33 cellular contexts compared by ENCODE assay signal in genomic region chr1:43956234-43956633, GRCh38. TPM values are rescaled to one million over a fixed set of nuclear protein-coding genes. Genes with fewer than 3 reads are reported as not detected.
"Had no signal": no experiment of that assay in that cellular context is flagged by ENCODE, and none has a peak within 500 bp of the region (broad histone marks: within the 10 kb centered on the region; RNA-seq: fewer than 3 reads in every experiment).

No MANE protein-coding gene starts in this region.

- H3K27ac Mint-ChIP-seq: activated B cell treated with CpG ODN at 0.5 μM for 24 hours; activated CD8-positive, alpha-beta T cell treated with anti-CD3 and anti-CD28 coated beads for 36 hours; activated naive CD8-positive, alpha-beta T cell; endodermal cell; T-helper 17 cell; T-helper 2 cell treated with Interferon-gamma antibody and Interleukin-4, amounts not matched to agents 5 μg/mL and 100 μg/mL, for 36 hours had no signal

- H3K27me3 ChIP-seq: ascending aorta, breast epithelium, cardiac muscle cell, colonic mucosa had no signal

- H3K4me1 Mint-ChIP-seq: activated T-helper 17 cell treated with anti-CD3 and anti-CD28 coated beads, Interleukin-2, amount 50 U/mL, for 72 hours had no signal

- H3K27ac ChIP-seq: ascending aorta, breast epithelium, cardiac muscle cell, colonic mucosa, WERI-Rb-1 had no signal

- DNase-seq: activated B cell treated with CpG ODN at 0.5 μM for 24 hours; activated CD4-positive, alpha-beta T cell treated with anti-CD3 and anti-CD28 coated beads for 48 hours; activated CD4-positive, alpha-beta T cell treated with anti-CD3 and anti-CD28 coated beads, Interleukin-2, amount 50 U/mL, for 1 hour; activated CD4-positive, alpha-beta T cell treated with anti-CD3 and anti-CD28 coated beads, Interleukin-2, amount 50 U/mL, for 48 hours; activated CD8-positive, alpha-beta memory T cell treated with anti-CD3 and anti-CD28 coated beads for 24 hours; activated CD8-positive, alpha-beta T cell treated with anti-CD3 and anti-CD28 coated beads for 36 hours; activated effector memory CD4-positive, alpha-beta T cell treated with Interleukin-2 at 50 U/mL for 16 hours; activated gamma-delta T cell treated with Interleukin-2 at 50 U/mL for 16 hours; activated naive CD4-positive, alpha-beta T cell treated with anti-CD3 and anti-CD28 coated beads, Interleukin-2, amount 50 U/mL, for 16 hours; activated naive CD4-positive, alpha-beta T cell treated with Interleukin-2 at 50 U/mL for 16 hours; activated T-cell treated with anti-CD3 and anti-CD28 coated beads, Interleukin-2, amount 50 U/mL, for 4 hours; amniotic stem cell; colonic mucosa; effector memory CD4-positive, alpha-beta T cell; endodermal cell; foreskin fibroblast; head of caudate nucleus; T-helper 1 cell; T-helper 17 cell; T1000; WERI-Rb-1 had no signal

- H3K27me3 Mint-ChIP-seq: activated B cell treated with CpG ODN at 0.5 μM for 24 hours; activated CD8-positive, alpha-beta T cell treated with anti-CD3 and anti-CD28 coated beads for 36 hours; activated naive CD8-positive, alpha-beta T cell; activated T-helper 17 cell treated with anti-CD3 and anti-CD28 coated beads, Interleukin-2, amount 50 U/mL, for 72 hours; central memory CD8-positive, alpha-beta T cell; T-helper 17 cell had no signal

- FAIRE-seq: frontal cortex had no signal

- H3K9me3 Mint-ChIP-seq: activated B cell treated with CpG ODN at 0.5 μM for 24 hours; activated CD8-positive, alpha-beta T cell treated with anti-CD3 and anti-CD28 coated beads for 36 hours; activated T-cell treated with anti-CD3 and anti-CD28 coated beads, Interleukin-2, amount 50 U/mL, for 4 hours; activated T-helper 17 cell treated with anti-CD3 and anti-CD28 coated beads, Interleukin-2, amount 50 U/mL, for 72 hours; brain; central memory CD8-positive, alpha-beta T cell; endodermal cell; T-helper 2 cell treated with Interferon-gamma antibody and Interleukin-4, amounts not matched to agents 5 μg/mL and 100 μg/mL, for 36 hours had no signal

- H3K4me3 Mint-ChIP-seq: activated B cell treated with CpG ODN at 0.5 μM for 24 hours; activated CD8-positive, alpha-beta T cell treated with anti-CD3 and anti-CD28 coated beads for 36 hours; activated naive CD8-positive, alpha-beta T cell; activated T-cell treated with anti-CD3 and anti-CD28 coated beads, Interleukin-2, amount 50 U/mL, for 4 hours; activated T-helper 17 cell treated with anti-CD3 and anti-CD28 coated beads, Interleukin-2, amount 50 U/mL, for 72 hours; brain; central memory CD8-positive, alpha-beta T cell; endodermal cell; T-helper 17 cell; T-helper 2 cell treated with Interferon-gamma antibody and Interleukin-4, amounts not matched to agents 5 μg/mL and 100 μg/mL, for 36 hours had no signal

- ATAC-seq: activated CD4-positive, CD25-positive, alpha-beta regulatory T cell treated with anti-CD3 and anti-CD28 coated beads, Interleukin-2, amount 50 U/mL, for 24 hours; activated CD8-positive, alpha-beta T cell treated with anti-CD3 and anti-CD28 coated beads for 36 hours; activated T-cell treated with anti-CD3 and anti-CD28 coated beads, Interleukin-2, amount 50 U/mL, for 4 hours; activated T-helper 17 cell treated with anti-CD3 and anti-CD28 coated beads, Interleukin-2, amount 50 U/mL, for 72 hours; esophagus mucosa; T-helper 17 cell had no signal

RNA-seq across cellular contexts. Expression of gene ARTN, which starts 22.6 kb away (rescaled TPM):
- total RNA-seq: ascending aorta, dermis microvascular lymphatic vessel endothelial cell had no signal
